In the genomic region with DNA sequence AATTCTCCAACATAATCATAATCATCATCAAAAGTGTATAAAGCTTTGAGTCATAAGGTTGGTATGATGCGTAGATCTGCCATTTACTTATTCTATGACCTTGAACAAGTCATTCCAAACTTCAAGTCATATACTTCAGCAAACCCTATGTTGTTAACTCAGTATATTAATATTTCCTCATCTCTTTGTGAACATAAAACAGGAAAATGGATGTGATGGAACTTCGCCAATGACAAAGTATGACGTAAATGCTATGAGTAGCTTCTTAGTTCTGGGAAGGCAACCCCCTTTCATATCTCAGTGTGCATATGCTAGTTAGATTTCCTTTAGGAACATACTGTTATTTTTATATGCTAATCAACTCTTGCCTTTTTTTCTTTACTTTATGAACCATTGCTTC, we compare ENCODE assay signal across 21 cellular contexts.
DNase-seq lines count a peak whose midpoint lies in the region; ATAC-seq, FAIRE-seq and TF ChIP-seq lines count a peak whose summit lies in the region.
"Had no signal": no experiment of that assay in that cellular context is flagged by ENCODE, and none has a peak within 500 bp of the region (broad histone marks: within the 10 kb centered on the region; RNA-seq: fewer than 3 reads in every experiment).

No MANE protein-coding gene starts in this region.

- H3K9ac ChIP-seq in astrocyte (ENCODE audit: low read length) (no peak overlapping the region), skeletal muscle satellite cell (ENCODE audit: low read depth, low read length) (peak overlapping the region; percentile 75)

- H3K27ac Mint-ChIP-seq in astrocyte (ENCODE audit: unreplicated experiment), result no peak overlapping the region
- H3K27ac Mint-ChIP-seq in T-cell, result no peak overlapping the region
- H3K27ac Mint-ChIP-seq: activated CD8-positive, alpha-beta T cell treated with anti-CD3 and anti-CD28 coated beads for 36 hours; CD4-positive, alpha-beta T cell; GM23338 had no signal

- ATAC-seq in T-cell (replicated peaks in 1 of 4) (no peak), HG02623 (IDR thresholded peaks at IDR 0.05; ENCODE audit: unreplicated experiment) (no peak), left colon (no peak)
- ATAC-seq: activated CD8-positive, alpha-beta T cell treated with anti-CD3 and anti-CD28 coated beads for 36 hours; GM23338 had no signal

- H3K4me1 Mint-ChIP-seq in astrocyte (ENCODE audit: low read depth, unreplicated experiment) (peaks cover 10% of the 10 kb centered on the region), T-cell (no peaks in the 10 kb centered on the region)
- H3K4me1 Mint-ChIP-seq: GM23338 had no signal

- TF ChIP-seq CTCF in astrocyte (IDR thresholded peaks at IDR 0.05; ENCODE audit: insufficient read depth, low read depth, low read length), result no peak

- H3K36me3 ChIP-seq in astrocyte (ENCODE audit: insufficient read depth, low read length) (no peaks in the 10 kb centered on the region), skeletal muscle satellite cell (ENCODE audit: insufficient read depth, low read length) (no peaks in the 10 kb centered on the region)
- H3K36me3 ChIP-seq: MG63, WERI-Rb-1 had no signal

- H3K4me2 ChIP-seq in astrocyte (ENCODE audit: low read length) (peak overlapping the region; percentile 8), skeletal muscle satellite cell (ENCODE audit: low read length) (peak overlapping the region; percentile 50)
- H3K4me2 ChIP-seq: GM23338, PC-9 had no signal

- intact Hi-C loops in left colon (cut with DNase I, micrococcal nuclease), result loop anchor here in 1 of 2 donors (5.0 kb wide), 1 partner anchor 247 kb away; no protein-coding TSS in a partner anchor

- peaks cover 23% of the 10 kb centered on the region for H3K4me1 ChIP-seq in astrocyte (ENCODE audit: insufficient read depth, low read length)
- H3K4me1 ChIP-seq in skeletal muscle satellite cell (ENCODE audit: control insufficient read depth, insufficient read depth, low read length), result peaks cover 54% of the 10 kb centered on the region

- CTCF ChIA-PET in T-cell (lab: Charles Lee), result no interaction called here

- peak overlapping the region; percentile 56 for H3K27ac ChIP-seq in astrocyte (ENCODE audit: low read depth, low read length)
- H3K27ac ChIP-seq: PC-9, skin epidermis, WERI-Rb-1 had no signal

- H3K79me2 ChIP-seq in astrocyte (ENCODE audit: insufficient read depth, low read length), result no peaks in the 10 kb centered on the region

- H3K9me3 ChIP-seq in astrocyte (ENCODE audit: insufficient read depth, low read depth, low read length) (no peaks in the 10 kb centered on the region), skeletal muscle satellite cell (replicated peaks; ENCODE audit: low read length) (no peaks in the 10 kb centered on the region)
- H3K9me3 ChIP-seq: MG63 had no signal

- H3K27me3 Mint-ChIP-seq in astrocyte (ENCODE audit: low read depth, unreplicated experiment), result no peaks in the 10 kb centered on the region
- H3K27me3 Mint-ChIP-seq in T-cell, result no peaks in the 10 kb centered on the region
- H3K27me3 Mint-ChIP-seq: activated CD8-positive, alpha-beta T cell treated with anti-CD3 and anti-CD28 coated beads for 36 hours; CD4-positive, alpha-beta T cell had no signal

- DNase-seq in HS-27A (ENCODE audit: low read depth) (peak; percentile 74), astrocyte (ENCODE audit: low read depth) (peak; percentile 79), fibroblast of peridontal ligament (ENCODE audit: extremely low read depth) (peak; percentile 91), T-cell (no peak), DMS153 treated with DMSO at 0.1 percent for 48 hours (lab: John Stamatoyannopoulos, UW; ENCODE audit: unreplicated experiment) (no peak), left colon (no peak)
- DNase-seq: activated CD8-positive, alpha-beta T cell treated with anti-CD3 and anti-CD28 coated beads for 36 hours; amygdala; CD4-positive, alpha-beta T cell; MG63; NCI-H2081 treated with DMSO at 0.1 percent for 48 hours; NCI-H69; occipital lobe; PC-9; SW 1271; trophoblast cell; WERI-Rb-1 had no signal

- H3K4me3 Mint-ChIP-seq in astrocyte (ENCODE audit: unreplicated experiment) (no peak overlapping the region), T-cell (no peak overlapping the region)
- H3K4me3 Mint-ChIP-seq: activated CD8-positive, alpha-beta T cell treated with anti-CD3 and anti-CD28 coated beads for 36 hours; CD4-positive, alpha-beta T cell; GM23338 had no signal

- POLR2A ChIA-PET in T-cell (lab: Charles Lee), result no interaction called here

- H3K4me3 ChIP-seq in astrocyte (ENCODE audit: insufficient read depth, low read depth, low read length) (no peak overlapping the region), skeletal muscle satellite cell (ENCODE audit: low read length) (no peak overlapping the region)
- H3K4me3 ChIP-seq: GM23338, MG63, PC-9, skin epidermis had no signal

- H3K9me3 Mint-ChIP-seq in astrocyte (ENCODE audit: unreplicated experiment) (no peaks in the 10 kb centered on the region), T-cell (peaks cover 3% of the 10 kb centered on the region in 3 donors)

- H3K27me3 ChIP-seq in astrocyte (ENCODE audit: insufficient read depth, low read length), result no peaks in the 10 kb centered on the region
- no peaks in the 10 kb centered on the region for H3K27me3 ChIP-seq in skeletal muscle satellite cell (ENCODE audit: control insufficient read depth, insufficient read depth, low read length)
- H3K27me3 ChIP-seq: MG63 had no signal

- no peak for FAIRE-seq in astrocyte (lab: Jason Lieb, UNC)

- H4K20me1 ChIP-seq in astrocyte (ENCODE audit: insufficient read depth, low read length), result no peaks in the 10 kb centered on the region

- H2AFZ ChIP-seq in astrocyte (ENCODE audit: low read depth, low read length), result no peak overlapping the region
- H2AFZ ChIP-seq: PC-9 had no signal

- no peaks in the 10 kb centered on the region for H3K36me3 Mint-ChIP-seq in astrocyte (ENCODE audit: low read depth, unreplicated experiment)
- no peaks in the 10 kb centered on the region for H3K36me3 Mint-ChIP-seq in T-cell

Comparison
In these comparisons a context has a peak if more than half of its experiments do, and no peak if none do; other contexts are left out.
1. DNase-seq: peak in HS-27A (single experiment), astrocyte (single experiment) and fibroblast of peridontal ligament (single experiment); none in T-cell (0 of 34), DMS153 treated with DMSO at 0.1 percent for 48 hours (single experiment) and left colon (0 of 2).